Comparison of ENCODE assay signal across 15 cellular contexts in the genomic region with DNA sequence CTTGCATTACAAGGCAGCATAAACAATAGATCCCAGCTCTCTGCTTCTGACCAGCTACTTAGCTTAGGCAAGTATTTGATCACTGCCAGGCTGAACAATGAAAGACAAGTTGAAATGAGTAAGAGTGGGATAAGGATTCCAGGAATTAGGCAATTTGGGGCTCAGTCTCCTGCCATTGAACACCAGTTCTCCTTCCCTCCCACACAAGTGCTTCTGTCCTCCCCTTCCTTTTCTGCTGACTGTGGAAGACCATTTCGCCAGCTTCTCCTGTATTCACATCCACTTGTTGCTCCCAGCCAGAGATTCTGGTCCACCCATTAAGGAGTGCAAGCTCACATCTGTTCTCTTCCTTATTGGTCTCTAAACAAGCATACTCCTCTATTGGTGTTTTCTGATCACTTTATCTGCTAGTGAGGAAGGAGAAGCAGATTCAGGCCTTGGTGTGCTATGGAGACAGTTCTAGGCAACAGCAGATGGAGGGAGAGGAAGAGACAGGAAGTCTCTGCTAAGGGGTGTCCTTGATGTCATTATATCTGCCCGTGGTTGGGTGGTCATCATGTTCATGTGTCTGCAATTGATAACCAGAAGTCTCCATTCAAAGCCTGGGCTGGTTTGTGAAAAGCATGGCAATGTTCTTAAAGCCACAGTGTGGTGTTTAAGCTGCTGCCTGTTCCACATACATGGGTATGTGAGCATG.
A peak's percentile ranks its signal among the peaks of the same experiment; 100 is the strongest.
DNase-seq lines count a peak whose midpoint lies in the region; ATAC-seq and TF ChIP-seq lines count a peak whose summit lies in the region.
"Had no signal": no experiment of that assay in that cellular context is flagged by ENCODE, and none has a peak within 500 bp of the region (broad histone marks: within the 10 kb centered on the region; RNA-seq: fewer than 3 reads in every experiment).

No MANE protein-coding gene starts in this region.

- H3K9me3 ChIP-seq in CD8-positive, alpha-beta T cell (ENCODE audit: low read length): no peaks in the 10 kb centered on the region
- H3K9me3 ChIP-seq in HAP-1: no peaks in the 10 kb centered on the region
- no peaks in the 10 kb centered on the region for H3K9me3 ChIP-seq in adipocyte (ENCODE audit: control insufficient read depth, low read length)
- peaks cover 2% of the 10 kb centered on the region for H3K9me3 ChIP-seq in mucosa of descending colon
- H3K9me3 ChIP-seq: gastroesophageal sphincter, SK-N-SH had no signal

- no peak for DNase-seq in CD8-positive, alpha-beta T cell
- DNase-seq in HAP-1 (ENCODE audit: low spot score in 2 of 2): peak; percentile 60 to 91
- peak; percentile 10 for DNase-seq in adipocyte (ENCODE audit: low read depth)
- no peak for DNase-seq in mucosa of descending colon
- DNase-seq in iPS-NIHi7 (ENCODE audit: extremely low spot score): no peak
- no peak for DNase-seq in cerebellar cortex (ENCODE audit: low spot score)
- DNase-seq: C1 segment of cervical spinal cord; effector CD8-positive, alpha-beta T cell; GF-D8; H9; NCI-H2081 treated with DMSO at 0.1 percent for 48 hours; SK-N-SH had no signal

- peaks cover 8% of the 10 kb centered on the region for H3K36me3 ChIP-seq in CD8-positive, alpha-beta T cell (ENCODE audit: insufficient read depth, low read length)
- H3K36me3 ChIP-seq in HAP-1 (replicated peaks): peaks cover 16% of the 10 kb centered on the region
- H3K36me3 ChIP-seq in adipocyte (ENCODE audit: control insufficient read depth, insufficient read depth, low read length, severe bottlenecking): peaks cover 10% of the 10 kb centered on the region
- no peaks in the 10 kb centered on the region for H3K36me3 ChIP-seq in mucosa of descending colon (ENCODE audit: low read depth)

- no peak overlapping the region for H3K27ac ChIP-seq in CD8-positive, alpha-beta T cell (ENCODE audit: low read depth, low read length)
- H3K27ac ChIP-seq: gastroesophageal sphincter had no signal

- peaks cover 70% of the 10 kb centered on the region for H3K4me1 Mint-ChIP-seq in CD8-positive, alpha-beta T cell (ENCODE audit: low read depth)

- in situ Hi-C loops in HAP-1 (cut with MboI; ENCODE audit: low sequenced_read_pairs): no loop called here

- H3K27ac Mint-ChIP-seq in CD8-positive, alpha-beta T cell: peak overlapping the region; percentile 73
- H3K27ac Mint-ChIP-seq: H9 had no signal

- POLR2A ChIA-PET in CD8-positive, alpha-beta T cell (lab: Charles Lee): interaction anchor here (1.2 kb wide), 1 partner anchor 10 kb away, joined by 3 read pairs; no protein-coding TSS in a partner anchor

- no peak overlapping the region for H3K9ac ChIP-seq in adipocyte (ENCODE audit: low read length)
- H3K9ac ChIP-seq: SK-N-SH had no signal

- intact Hi-C loops in CD8-positive, alpha-beta T cell (cut with DNase I, micrococcal nuclease): loop anchor here in 1 of 2 experiments (2.0 kb wide), 1 partner anchor 13 kb away; no protein-coding TSS in a partner anchor
- intact Hi-C loops in mucosa of descending colon (cut with DNase I, micrococcal nuclease): no loop called here

- H3K4me3 ChIP-seq in CD8-positive, alpha-beta T cell (ENCODE audit: low read depth, low read length): no peak overlapping the region
- H3K4me3 ChIP-seq in HAP-1 (no peak overlapping the region), adipocyte (ENCODE audit: low read length) (no peak overlapping the region), mucosa of descending colon (no peak overlapping the region)
- H3K4me3 ChIP-seq: gastroesophageal sphincter had no signal

- H3K27me3 Mint-ChIP-seq in CD8-positive, alpha-beta T cell (ENCODE audit: low read depth): no peaks in the 10 kb centered on the region

- H3K4me1 ChIP-seq in CD8-positive, alpha-beta T cell (ENCODE audit: insufficient read depth, low read length): peaks cover 23% of the 10 kb centered on the region
- H3K4me1 ChIP-seq in HAP-1: peaks cover 33% of the 10 kb centered on the region
- H3K4me1 ChIP-seq in adipocyte (ENCODE audit: control insufficient read depth, insufficient read depth, low read length): peaks cover 13% of the 10 kb centered on the region
- no peaks in the 10 kb centered on the region for H3K4me1 ChIP-seq in mucosa of descending colon (ENCODE audit: low read depth)
- H3K4me1 ChIP-seq: gastroesophageal sphincter had no signal

- CTCF ChIA-PET in CD8-positive, alpha-beta T cell (lab: Charles Lee): no interaction called here

- no peak overlapping the region for H3K4me3 Mint-ChIP-seq in CD8-positive, alpha-beta T cell
- H3K4me3 Mint-ChIP-seq: H9 had no signal

- no peaks in the 10 kb centered on the region for H3K27me3 ChIP-seq in CD8-positive, alpha-beta T cell (ENCODE audit: insufficient read depth, low read length)
- H3K27me3 ChIP-seq in HAP-1 (ENCODE audit: low read depth) (no peaks in the 10 kb centered on the region), adipocyte (replicated peaks; ENCODE audit: control insufficient read depth, insufficient read depth, low read length) (no peaks in the 10 kb centered on the region)
- H3K27me3 ChIP-seq: gastroesophageal sphincter had no signal

- H3K36me3 Mint-ChIP-seq in CD8-positive, alpha-beta T cell: peaks cover 27% of the 10 kb centered on the region

- peaks cover 5% of the 10 kb centered on the region for H3K9me3 Mint-ChIP-seq in CD8-positive, alpha-beta T cell

- peak; percentile 55 for ATAC-seq in CD8-positive, alpha-beta T cell
- ATAC-seq in mucosa of descending colon (peak; percentile 20), HG03457 (IDR thresholded peaks at IDR 0.05; ENCODE audit: unreplicated experiment) (no peak), HG03025 (IDR thresholded peaks at IDR 0.05; ENCODE audit: low FRiP score, unreplicated experiment) (no peak)
- ATAC-seq: gastroesophageal sphincter had no signal

- TF ChIP-seq CTCF in CD8-positive, alpha-beta T cell (IDR thresholded peaks at IDR 0.05): no peak
- no peak for TF ChIP-seq CTCF in mucosa of descending colon (IDR thresholded peaks at IDR 0.05)

Comparison
In these comparisons a context has a peak if more than half of its experiments do, and no peak if none do; other contexts are left out.
1. ATAC-seq: peak in CD8-positive, alpha-beta T cell (single experiment) and mucosa of descending colon (single experiment); none in HG03457 (single experiment) and HG03025 (single experiment).
2. DNase-seq: peak in HAP-1 (2 of 2) and adipocyte (single experiment); none in CD8-positive, alpha-beta T cell (0 of 7), mucosa of descending colon (0 of 3), iPS-NIHi7 (single experiment) and cerebellar cortex (single experiment).